ENCODE assay signal across 12 cellular contexts in genomic region chr5:169629847-169630548, GRCh38. TPM values are rescaled to one million over a fixed set of nuclear protein-coding genes. Genes with fewer than 3 reads are reported as not detected.
A peak's percentile ranks its signal among the peaks of the same experiment; 100 is the strongest.
DNase-seq lines count a peak whose midpoint lies in the region; ATAC-seq and TF ChIP-seq lines count a peak whose summit lies in the region.
"Had no signal": no experiment of that assay in that cellular context is flagged by ENCODE, and none has a peak within 500 bp of the region (broad histone marks: within the 10 kb centered on the region; RNA-seq: fewer than 3 reads in every experiment).

No MANE protein-coding gene starts in this region.

- no peak overlapping the region for H4K91ac ChIP-seq in trophoblast cell (ENCODE audit: low read depth, low read length)

- no peak overlapping the region for H2BK12ac ChIP-seq in trophoblast cell (ENCODE audit: low read length)

- BruUV-seq in mammary epithelial cell (replicated peaks; lab: Mats Ljungman, UMichigan) = no TSS peak

- H3K27me3 ChIP-seq in MG63 (no peaks in the 10 kb centered on the region), mammary epithelial cell (ENCODE audit: insufficient read depth, low read length) (no peaks in the 10 kb centered on the region), trophoblast cell (ENCODE audit: insufficient read depth, low read length) (no peaks in the 10 kb centered on the region)

- no peak overlapping the region for H2BK120ac ChIP-seq in trophoblast cell (ENCODE audit: insufficient read depth, low read length, poor library complexity)

- H3K9ac ChIP-seq in mammary epithelial cell (ENCODE audit: insufficient read depth, low read length) (no peak overlapping the region), trophoblast cell (ENCODE audit: low read length) (no peak overlapping the region)

- H2BK5ac ChIP-seq in trophoblast cell (ENCODE audit: low read depth, low read length, poor library complexity) = no peak overlapping the region

- H3K36me3 ChIP-seq in MG63 (no peaks in the 10 kb centered on the region), mammary epithelial cell (ENCODE audit: insufficient read depth, low read length) (no peaks in the 10 kb centered on the region), trophoblast cell (ENCODE audit: control insufficient read depth in 1 of 2, insufficient read depth in 2 of 2, low read length in 2 of 2) (no peaks in the 10 kb centered on the region)

- H3K27me3 Mint-ChIP-seq in stimulated activated memory B cell treated with anti-CD40 and anti-IgM and Interleukin-4, amounts not matched to agents 10 μg/mL and 1 μg/mL and 100 μg/mL, for 72 hours = no peaks in the 10 kb centered on the region
- peaks cover 0 to 9% of the 10 kb centered on the region in 2 donors for H3K27me3 Mint-ChIP-seq in effector memory CD8-positive, alpha-beta T cell

- H3K4me3 ChIP-seq in MG63 (no peak overlapping the region), mammary epithelial cell (replicated peaks in 1 of 3; ENCODE audit: insufficient read depth in 1 of 3, low read depth in 2 of 3, low read length in 3 of 3) (no peak overlapping the region), trophoblast cell (ENCODE audit: low read depth, low read length) (no peak overlapping the region)

- WGBS in mammary epithelial cell (ENCODE audit: low coverage, missing lambda C conversion rate) = 75% methylated on average over 3 of the region's 6 CpGs
- no CpG with 5 or more reads among the region's 6 CpGs for WGBS in trophoblast cell (ENCODE audit: extremely low coverage, insufficient coverage, insufficient read length)

- H3K14ac ChIP-seq in trophoblast cell (ENCODE audit: low read length) = no peak overlapping the region

- DNase-seq in SIG-M5 treated with dmso at 0.1 percent for 504 hours (lab: John Stamatoyannopoulos, UW; ENCODE audit: unreplicated experiment) = peak; percentile 19
- DNase-seq in SIG-M5 (lab: John Stamatoyannopoulos, UW) = no peak
- peak; percentile 93 for DNase-seq in MG63
- peak; percentile 29 for DNase-seq in mammary epithelial cell
- DNase-seq in trophoblast cell = peak; percentile 49 to 68
- DNase-seq in effector CD8-positive, alpha-beta T cell (lab: John Stamatoyannopoulos, UW) = no peak
- no peak for DNase-seq in effector memory CD8-positive, alpha-beta T cell
- DNase-seq: activated naive CD4-positive, alpha-beta T cell; NCI-H1048; NK-92 treated with Interleukin-12 subunit alpha and Interleukin-12 subunit beta, amount 100 ng/mL, for 24 hours; small intestine had no signal

- CTCF ChIA-PET in mammary epithelial cell (lab: Charles Lee; ENCODE audit: low non-redundant PET) = no interaction called here

- H3K4me2 ChIP-seq in mammary epithelial cell (ENCODE audit: insufficient read depth, low read depth, low read length) (no peak overlapping the region), trophoblast cell (ENCODE audit: low read length) (no peak overlapping the region)

- dilution Hi-C loops in mammary epithelial cell (cut with HindIII; ENCODE audit: low sequenced_read_pairs) = no loop called here

- ATAC-seq in stimulated activated memory B cell treated with anti-CD40 and anti-IgM and Interleukin-4, amounts not matched to agents 10 μg/mL and 1 μg/mL and 100 μg/mL, for 72 hours = no peak
- ATAC-seq in effector memory CD8-positive, alpha-beta T cell (replicated peaks) = no peak

- H3K79me1 ChIP-seq in trophoblast cell (ENCODE audit: low read length) = no peaks in the 10 kb centered on the region

- H2AK5ac ChIP-seq in trophoblast cell (ENCODE audit: low read length) = no peak overlapping the region

- peaks cover 2% of the 10 kb centered on the region for H3K9me3 Mint-ChIP-seq in stimulated activated memory B cell treated with anti-CD40 and anti-IgM and Interleukin-4, amounts not matched to agents 10 μg/mL and 1 μg/mL and 100 μg/mL, for 72 hours
- H3K9me3 Mint-ChIP-seq in effector memory CD8-positive, alpha-beta T cell = no peaks in the 10 kb centered on the region

- H3K4me1 Mint-ChIP-seq in stimulated activated memory B cell treated with anti-CD40 and anti-IgM and Interleukin-4, amounts not matched to agents 10 μg/mL and 1 μg/mL and 100 μg/mL, for 72 hours = no peaks in the 10 kb centered on the region
- peaks cover 0 to 4% of the 10 kb centered on the region in 2 donors for H3K4me1 Mint-ChIP-seq in effector memory CD8-positive, alpha-beta T cell (ENCODE audit: low read depth in 2 of 2)

- TF ChIP-seq CTCF in mammary epithelial cell (conservative IDR thresholded peaks at IDR 0.05 in 1 of 2, IDR thresholded peaks at IDR 0.05 in 1 of 2; ENCODE audit: extremely low read depth in 1 of 2, insufficient read depth in 1 of 2, low read depth in 1 of 2, low read length in 2 of 2) = no peak

- no peaks in the 10 kb centered on the region for H4K20me1 ChIP-seq in mammary epithelial cell (ENCODE audit: insufficient read depth, low read length)

- H3K4me1 ChIP-seq in mammary epithelial cell (ENCODE audit: insufficient read depth, low read length) (peaks cover 5% of the 10 kb centered on the region), trophoblast cell (ENCODE audit: control insufficient read depth in 1 of 2, insufficient read depth in 2 of 2, low read length in 2 of 2) (no peaks in the 10 kb centered on the region)

- H3K27ac Mint-ChIP-seq in stimulated activated memory B cell treated with anti-CD40 and anti-IgM and Interleukin-4, amounts not matched to agents 10 μg/mL and 1 μg/mL and 100 μg/mL, for 72 hours = no peak overlapping the region
- no peak overlapping the region for H3K27ac Mint-ChIP-seq in effector memory CD8-positive, alpha-beta T cell

- H3K18ac ChIP-seq in trophoblast cell (ENCODE audit: low read length) = no peak overlapping the region

- H3K4me3 Mint-ChIP-seq in stimulated activated memory B cell treated with anti-CD40 and anti-IgM and Interleukin-4, amounts not matched to agents 10 μg/mL and 1 μg/mL and 100 μg/mL, for 72 hours = no peak overlapping the region
- H3K4me3 Mint-ChIP-seq in effector memory CD8-positive, alpha-beta T cell = no peak overlapping the region

- H3K23ac ChIP-seq in trophoblast cell (ENCODE audit: low read length) = no peak overlapping the region

- intact Hi-C loops in mammary epithelial cell (cut with micrococcal nuclease) = loop anchor here (1.0 kb wide), 1 partner anchor 8 kb away; no protein-coding TSS in a partner anchor

- peaks cover 12% of the 10 kb centered on the region for H3K9me3 ChIP-seq in MG63
- H3K9me3 ChIP-seq in mammary epithelial cell (replicated peaks; ENCODE audit: insufficient read depth, low read length) = no peaks in the 10 kb centered on the region
- H3K9me3 ChIP-seq in trophoblast cell (ENCODE audit: insufficient read depth, low read depth, low read length) = no peaks in the 10 kb centered on the region

- H4K12ac ChIP-seq in trophoblast cell (ENCODE audit: low read depth, low read length) = no peak overlapping the region

- H4K8ac ChIP-seq in trophoblast cell (ENCODE audit: low read depth, low read length) = no peak overlapping the region

- in situ Hi-C loops in mammary epithelial cell (cut with MboI; ENCODE audit: low sequenced_read_pairs in 2 of 2) = no loop called here

- H3K4ac ChIP-seq in trophoblast cell (ENCODE audit: low read depth, low read length) = no peak overlapping the region

- H2AFZ ChIP-seq in mammary epithelial cell (ENCODE audit: low read depth, low read length) (no peak overlapping the region), trophoblast cell (ENCODE audit: insufficient read depth, low read length, poor library complexity) (no peak overlapping the region)

- H3K79me2 ChIP-seq in mammary epithelial cell (ENCODE audit: insufficient read depth, low read length) = no peaks in the 10 kb centered on the region
- no peaks in the 10 kb centered on the region for H3K79me2 ChIP-seq in trophoblast cell (ENCODE audit: control insufficient read depth, insufficient read depth, low read length, poor library complexity)

- H3K27ac ChIP-seq in mammary epithelial cell (ENCODE audit: insufficient read depth, low read depth, low read length) (no peak overlapping the region), trophoblast cell (ENCODE audit: low read depth, low read length) (no peak overlapping the region)

- no peaks in the 10 kb centered on the region for H3K36me3 Mint-ChIP-seq in stimulated activated memory B cell treated with anti-CD40 and anti-IgM and Interleukin-4, amounts not matched to agents 10 μg/mL and 1 μg/mL and 100 μg/mL, for 72 hours
- H3K36me3 Mint-ChIP-seq in effector memory CD8-positive, alpha-beta T cell (ENCODE audit: insufficient read depth) = peaks cover 3% of the 10 kb centered on the region

RNA-seq across cellular contexts. Expression of gene DOCK2, which starts 7.1 kb away (rescaled TPM):
- 0.39 and 12.6 TPM in 2 replicates for total RNA-seq in MG63 (2014; rRNA removed; shearing (Covaris generic); ENCODE audit: low replicate concordance)
- under 1 TPM; 0.17 to 0.78 TPM for total RNA-seq in mammary epithelial cell
- 0.29 TPM for polyA plus RNA-seq in mammary epithelial cell
- not detected for polyA minus RNA-seq in mammary epithelial cell
- 0.07 and 0.08 TPM in 2 replicates for polyA plus RNA-seq in trophoblast cell (2013)

RNA-seq across cellular contexts. Expression of gene SPDL1, which starts 46.4 kb away (rescaled TPM):
- 22.4 and 65.6 TPM in 2 replicates for total RNA-seq in MG63 (2014; rRNA removed; shearing (Covaris generic); ENCODE audit: low replicate concordance)
- total RNA-seq in mammary epithelial cell = 10 to 100 TPM in 1 of 2 donors, 1 to 10 TPM in 1; 7.7 to 31.1 TPM
- 20.4 TPM for polyA plus RNA-seq in mammary epithelial cell
- 22.0 TPM for polyA minus RNA-seq in mammary epithelial cell
- 36.8 and 38.6 TPM in 2 replicates for polyA plus RNA-seq in trophoblast cell (2013)

Comparison
In these comparisons a context has a peak if more than half of its experiments do, and no peak if none do; other contexts are left out.
1. DNase-seq: peak in SIG-M5 treated with dmso at 0.1 percent for 504 hours (single experiment), MG63 (single experiment), mammary epithelial cell (single experiment) and trophoblast cell (2 of 2); none in SIG-M5 (single experiment), effector CD8-positive, alpha-beta T cell (single experiment) and effector memory CD8-positive, alpha-beta T cell (0 of 3).